ENCODE assay signal across 26 cellular contexts in genomic region chr15:78390242-78390641, GRCh38. TPM values are rescaled to one million over a fixed set of nuclear protein-coding genes. Genes with fewer than 3 reads are reported as not detected.
"Had no signal": no experiment of that assay in that cellular context is flagged by ENCODE, and none has a peak within 500 bp of the region (broad histone marks: within the 10 kb centered on the region; RNA-seq: fewer than 3 reads in every experiment).

No MANE protein-coding gene starts in this region.

- DNase-seq: activated CD4-positive, alpha-beta T cell treated with anti-CD3 and anti-CD28 coated beads for 48 hours; activated CD4-positive, alpha-beta T cell treated with anti-CD3 and anti-CD28 coated beads, Interleukin-2, amount 50 U/mL, for 4 hours; activated CD4-positive, CD25-positive, alpha-beta regulatory T cell treated with anti-CD3 and anti-CD28 coated beads, Interleukin-2, amount 50 U/mL, for 72 hours; activated CD8-positive, alpha-beta T cell treated with anti-CD3 and anti-CD28 coated beads, Interleukin-2, amount 10 ng/mL, durations not matched to agents 7 days and 5 days; activated effector memory CD4-positive, alpha-beta T cell treated with anti-CD3 and anti-CD28 coated beads, Interleukin-2, amount 50 U/mL, for 16 hours; activated naive CD4-positive, alpha-beta T cell treated with anti-CD3 and anti-CD28 coated beads for 36 hours; activated T-cell treated with anti-CD3 and anti-CD28 coated beads, Interleukin-2, amount 50 U/mL, for 24 hours; brain microvascular endothelial cell; MG63; NCI-H1105; NCI-H1436; NCI-H1694 treated with DMSO at 0.1 percent for 48 hours; NCI-H2029 treated with DMSO at 0.1 percent for 48 hours; NCI-H345; NCI-H510A; NCI-H69; NK-92 treated with Interleukin-12 subunit alpha and Interleukin-12 subunit beta, amount 100 ng/mL, for 24 hours; OCI-M1; Right ventricle myocardium superior; RPMI8226; SW 1271 had no signal

- H3K27ac ChIP-seq: brain microvascular endothelial cell, cardiac muscle cell, SJSA1 had no signal

- ATAC-seq: activated CD8-positive, alpha-beta T cell treated with anti-CD3 and anti-CD28 coated beads, Interleukin-2, amount 10 ng/mL, durations not matched to agents 7 days and 5 days; Panc1 had no signal

- H3K4me1 ChIP-seq: SJSA1 had no signal

- H3K9me3 ChIP-seq: MG63, SJSA1 had no signal

- H3K36me3 ChIP-seq: brain microvascular endothelial cell, cardiac muscle cell, MG63, SJSA1 had no signal

- H3K27me3 ChIP-seq: cardiac muscle cell, SJSA1 had no signal

- H3K4me3 ChIP-seq: cardiac muscle cell, MG63, SJSA1 had no signal

RNA-seq across cellular contexts. Expression of gene CRABP1, which starts 50.1 kb away (rescaled TPM):
- total RNA-seq: activated CD8-positive, alpha-beta T cell treated with anti-CD3 and anti-CD28 coated beads, Interleukin-2, amount 10 ng/mL, durations not matched to agents 7 days and 5 days; activated T-helper 1 cell treated with anti-CD3 and anti-CD28 coated beads, Interleukin-12 subunit alpha, Interleukin-12 subunit beta, Interleukin-2, Interleukin-4 antibody, amounts not matched to agents 30 ng/mL and 10 ng/mL and 1 ng/mL, durations not matched to agents 14 hours and 24 hours and 36 hours; Right ventricle myocardium superior; SJSA1; T-helper 1 cell treated with Interleukin-12 subunit alpha and Interleukin-12 subunit beta and Interleukin-4 antibody, amounts not matched to agents 30 ng/mL and 1 ng/mL, for 36 hours had no signal
